In genomic region chr1:205448540-205449253, GRCh38 we compare ENCODE assay signal across 21 cellular contexts. TPM values are rescaled to one million over a fixed set of nuclear protein-coding genes. Genes with fewer than 3 reads are reported as not detected.
DNase-seq lines count a peak whose midpoint lies in the region; ATAC-seq, FAIRE-seq and TF ChIP-seq lines count a peak whose summit lies in the region.
"Had no signal": no experiment of that assay in that cellular context is flagged by ENCODE, and none has a peak within 500 bp of the region (broad histone marks: within the 10 kb centered on the region; RNA-seq: fewer than 3 reads in every experiment).

No MANE protein-coding gene starts in this region.

- DNase-seq in activated T-cell treated with anti-CD3 and anti-CD28 coated beads, Interleukin-2, amount 50 U/mL, for 72 hours = no peak
- DNase-seq in activated T-cell treated with anti-CD3 and anti-CD28 coated beads, Interleukin-2, amount 50 U/mL, for 48 hours = no peak
- DNase-seq in colonic mucosa (no peak), kidney tubule cell (ENCODE audit: low spot score) (peak; percentile 13), type B pancreatic cell (ENCODE audit: extremely low spot score, unreplicated experiment) (no peak), SIG-M5 treated with dmso at 0.1 percent for 504 hours (lab: John Stamatoyannopoulos, UW; ENCODE audit: unreplicated experiment) (no peak), H54 (ENCODE audit: insufficient read length, low spot score) (no peak)
- DNase-seq: activated B cell treated with CpG ODN at 0.5 μM for 24 hours; body of pancreas; erythroblast; GM23248; IMR-90; NCI-H1417 treated with DMSO at 0.1 percent for 48 hours; NCI-H524 treated with DMSO at 0.1 percent for 48 hours; stimulated activated CD4-positive, alpha-beta T cell treated with anti-CD3 and anti-CD28 coated beads, Interleukin-15, amount 100 ng/mL, for 24 hours; uterus had no signal

- H3K9ac ChIP-seq in colonic mucosa (ENCODE audit: low read depth in 2 of 2, low read length in 2 of 2) = no peak overlapping the region
- H3K9ac ChIP-seq: GM23248 had no signal

- no peak for TF ChIP-seq POLR2A in H54 (IDR thresholded peaks at IDR 0.05; ENCODE audit: low read depth, low read length)

- H3K27ac Mint-ChIP-seq in activated T-cell treated with anti-CD3 and anti-CD28 coated beads, Interleukin-2, amount 50 U/mL, for 72 hours = no peak overlapping the region
- peak overlapping the region; percentile 96 for H3K27ac Mint-ChIP-seq in type B pancreatic cell
- H3K27ac Mint-ChIP-seq: activated B cell treated with CpG ODN at 0.5 μM for 24 hours had no signal

- peak overlapping the region; percentile 19 for H3K4me3 ChIP-seq in colonic mucosa
- H3K4me3 ChIP-seq: body of pancreas, GM12878, SJSA1, uterus had no signal

- peaks cover 5% of the 10 kb centered on the region for H3K27me3 ChIP-seq in colonic mucosa

- no peaks in the 10 kb centered on the region for H3K4me1 ChIP-seq in colonic mucosa
- H3K4me1 ChIP-seq: SJSA1 had no signal

- H3K36me3 Mint-ChIP-seq in activated T-cell treated with anti-CD3 and anti-CD28 coated beads, Interleukin-2, amount 50 U/mL, for 72 hours (ENCODE audit: insufficient read depth in 2 of 2) = no peaks in the 10 kb centered on the region
- peaks cover 6% of the 10 kb centered on the region for H3K36me3 Mint-ChIP-seq in type B pancreatic cell

- intact Hi-C loops in colonic mucosa (cut with DNase I) = no loop called here

- no peak for ATAC-seq in activated T-cell treated with anti-CD3 and anti-CD28 coated beads, Interleukin-2, amount 50 U/mL, for 72 hours (replicated peaks in 1 of 2)
- no peak for ATAC-seq in GM19324 (IDR thresholded peaks at IDR 0.05; ENCODE audit: low FRiP score, unreplicated experiment)
- ATAC-seq: body of pancreas had no signal

- peaks cover 6% of the 10 kb centered on the region for H3K4me1 Mint-ChIP-seq in activated T-cell treated with anti-CD3 and anti-CD28 coated beads, Interleukin-2, amount 50 U/mL, for 72 hours (ENCODE audit: low read depth)
- H3K4me1 Mint-ChIP-seq in type B pancreatic cell (ENCODE audit: unreplicated experiment) = peaks cover 56% of the 10 kb centered on the region

- no peak overlapping the region for H3K27ac ChIP-seq in colonic mucosa
- H3K27ac ChIP-seq: GM23248, neutrophil, SJSA1, uterus had no signal

- H3K36me3 ChIP-seq in colonic mucosa = no peaks in the 10 kb centered on the region
- H3K36me3 ChIP-seq: neutrophil, SJSA1, uterus had no signal

- FAIRE-seq in H54 (lab: Jason Lieb, UNC) = no peak
- FAIRE-seq: GM12878, islet of Langerhans had no signal

- TF ChIP-seq CTCF in colonic mucosa (IDR thresholded peaks at IDR 0.05) = no peak
- TF ChIP-seq CTCF in type B pancreatic cell (conservative IDR thresholded peaks at IDR 0.05) = no peak

- H3K27me3 Mint-ChIP-seq in activated T-cell treated with anti-CD3 and anti-CD28 coated beads, Interleukin-2, amount 50 U/mL, for 72 hours (ENCODE audit: low read depth) = peaks cover 31% of the 10 kb centered on the region
- H3K27me3 Mint-ChIP-seq in type B pancreatic cell = peaks cover 20% of the 10 kb centered on the region

- H3K4me3 Mint-ChIP-seq in activated T-cell treated with anti-CD3 and anti-CD28 coated beads, Interleukin-2, amount 50 U/mL, for 72 hours = peak overlapping the region; percentile 29 to 73
- peak overlapping the region; percentile 96 for H3K4me3 Mint-ChIP-seq in type B pancreatic cell
- H3K4me3 Mint-ChIP-seq: activated B cell treated with CpG ODN at 0.5 μM for 24 hours had no signal

- H3K9me3 Mint-ChIP-seq in activated T-cell treated with anti-CD3 and anti-CD28 coated beads, Interleukin-2, amount 50 U/mL, for 72 hours = no peaks in the 10 kb centered on the region
- H3K9me3 Mint-ChIP-seq in type B pancreatic cell = no peaks in the 10 kb centered on the region
- H3K9me3 Mint-ChIP-seq: activated B cell treated with CpG ODN at 0.5 μM for 24 hours had no signal

- no peaks in the 10 kb centered on the region for H3K9me3 ChIP-seq in colonic mucosa
- H3K9me3 ChIP-seq: body of pancreas, neutrophil, SJSA1, uterus had no signal

RNA-seq across cellular contexts. Expression of gene BLACAT1, which starts 7.1 kb away (rescaled TPM):
- under 1 TPM; 0.34 to 0.97 TPM for total RNA-seq in activated T-cell treated with anti-CD3 and anti-CD28 coated beads, Interleukin-2, amount 50 U/mL, for 72 hours
- under 1 TPM; 0.20 to 0.37 TPM for total RNA-seq in colonic mucosa
- total RNA-seq in type B pancreatic cell (ENCODE audit: low replicate concordance) = 2.4 and 6.8 TPM in 2 replicates
- total RNA-seq: GM23248, SJSA1 had no signal

RNA-seq across cellular contexts. Expression of gene LEMD1, which starts 26.8 kb away (rescaled TPM):
- total RNA-seq in activated T-cell treated with anti-CD3 and anti-CD28 coated beads, Interleukin-2, amount 50 U/mL, for 72 hours = 1 to 10 TPM in 1 of 2 donors, not detected in 1; 3.1 TPM
- total RNA-seq in colonic mucosa (1 to 10 TPM in 1 of 2 donors, under 1 TPM in 1; 0.77 to 1.1 TPM), type B pancreatic cell (ENCODE audit: low replicate concordance) (5.5 and 8.1 TPM in 2 replicates)
- total RNA-seq: activated B cell treated with CpG ODN at 0.5 μM for 24 hours, body of pancreas, GM12878, GM23248, IMR-90, SJSA1 had no signal

RNA-seq across cellular contexts. Expression of gene CDK18, which starts 55.8 kb away (rescaled TPM):
- total RNA-seq in activated T-cell treated with anti-CD3 and anti-CD28 coated beads, Interleukin-2, amount 50 U/mL, for 72 hours = 1 to 10 TPM; 2.3 to 3.3 TPM
- total RNA-seq in colonic mucosa (10 to 100 TPM; 27.9 to 46.0 TPM), type B pancreatic cell (ENCODE audit: low replicate concordance) (9.6 and 19.3 TPM in 2 replicates)
- total RNA-seq: GM23248 had no signal
